ENCODE assay signal across 10 cellular contexts in the genomic region with DNA sequence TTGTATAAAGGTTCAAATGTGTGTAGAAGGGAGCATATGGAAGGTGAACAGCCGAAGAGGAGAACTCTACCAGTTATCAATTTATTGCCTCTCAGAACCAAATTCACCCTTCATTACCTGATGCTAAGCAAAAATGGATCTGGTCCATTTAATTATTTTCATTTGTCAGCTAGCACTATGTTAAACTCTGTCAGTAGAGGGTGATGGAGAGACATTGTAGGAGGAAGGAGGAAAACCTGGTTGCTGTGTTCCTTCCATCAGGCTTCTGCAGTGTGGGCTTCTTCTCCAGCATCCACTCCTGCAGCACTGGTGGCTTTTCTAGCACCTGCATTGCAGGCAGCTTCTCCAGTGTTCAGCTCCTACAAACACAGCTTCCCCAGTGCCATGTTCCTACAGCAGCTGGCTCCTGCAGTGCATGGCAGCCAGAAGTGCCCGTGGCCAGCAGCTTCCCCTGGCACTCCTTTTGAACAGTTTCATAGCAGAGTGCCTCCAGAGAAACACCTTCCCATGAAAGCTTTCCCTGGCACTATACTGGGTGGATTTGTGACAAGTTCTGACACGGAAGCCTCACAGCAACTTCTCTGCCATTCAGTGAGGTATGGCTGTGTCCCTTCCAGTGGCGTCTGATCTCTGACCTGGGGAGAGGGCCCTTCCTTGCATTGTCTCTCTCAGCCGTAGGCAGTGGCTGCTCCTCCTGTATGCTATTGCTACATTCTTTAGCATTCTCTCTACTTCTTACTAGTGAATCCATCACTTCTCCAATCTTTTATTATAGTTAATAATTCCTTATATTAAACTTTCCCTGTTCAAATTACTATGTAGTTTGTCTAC. TPM values are rescaled to one million over a fixed set of nuclear protein-coding genes. Genes with fewer than 3 reads are reported as not detected.
DNase-seq lines count a peak whose midpoint lies in the region; ATAC-seq, FAIRE-seq and TF ChIP-seq lines count a peak whose summit lies in the region.
"Had no signal": no experiment of that assay in that cellular context is flagged by ENCODE, and none has a peak within 500 bp of the region (broad histone marks: within the 10 kb centered on the region; RNA-seq: fewer than 3 reads in every experiment).

No MANE protein-coding gene starts in this region.

- peak; percentile 53 for TF ChIP-seq CTCF in GM12864 (IDR thresholded peaks at IDR 0.05; ENCODE audit: low read depth, low read length, missing control alignments)
- TF ChIP-seq CTCF in astrocyte (IDR thresholded peaks at IDR 0.05; ENCODE audit: insufficient read depth, low read depth, low read length): peak; percentile 33

- H3K4me3 Mint-ChIP-seq in astrocyte (ENCODE audit: unreplicated experiment): no peak overlapping the region
- H3K4me3 Mint-ChIP-seq in activated CD8-positive, alpha-beta memory T cell treated with anti-CD3 and anti-CD28 coated beads, Interleukin-2, amount 10 ng/mL, durations not matched to agents 7 days and 5 days: no peak overlapping the region
- H3K4me3 Mint-ChIP-seq: effector memory CD8-positive, alpha-beta T cell; T-helper 1 cell treated with Interleukin-12 subunit alpha and Interleukin-12 subunit beta and Interleukin-4 antibody, amounts not matched to agents 30 μg/mL and 1 μg/mL, for 36 hours had no signal

- H4K20me1 ChIP-seq in astrocyte (ENCODE audit: insufficient read depth, low read length): no peaks in the 10 kb centered on the region

- H3K4me3 ChIP-seq in GM12864 (ENCODE audit: low read depth, low read length): no peak overlapping the region
- no peak overlapping the region for H3K4me3 ChIP-seq in astrocyte (ENCODE audit: insufficient read depth, low read depth, low read length)

- FAIRE-seq in astrocyte (lab: Jason Lieb, UNC): no peak

- ATAC-seq in activated CD8-positive, alpha-beta memory T cell treated with anti-CD3 and anti-CD28 coated beads, Interleukin-2, amount 10 ng/mL, durations not matched to agents 7 days and 5 days: no peak
- ATAC-seq: effector memory CD8-positive, alpha-beta T cell; sciatic nerve had no signal

- no peaks in the 10 kb centered on the region for H3K36me3 ChIP-seq in astrocyte (ENCODE audit: insufficient read depth, low read length)

- no peaks in the 10 kb centered on the region for H3K4me1 Mint-ChIP-seq in astrocyte (ENCODE audit: low read depth, unreplicated experiment)
- H3K4me1 Mint-ChIP-seq in activated CD8-positive, alpha-beta memory T cell treated with anti-CD3 and anti-CD28 coated beads, Interleukin-2, amount 10 ng/mL, durations not matched to agents 7 days and 5 days: no peaks in the 10 kb centered on the region

- H3K36me3 Mint-ChIP-seq in astrocyte (ENCODE audit: low read depth, unreplicated experiment): no peaks in the 10 kb centered on the region
- H3K36me3 Mint-ChIP-seq in activated CD8-positive, alpha-beta memory T cell treated with anti-CD3 and anti-CD28 coated beads, Interleukin-2, amount 10 ng/mL, durations not matched to agents 7 days and 5 days: no peaks in the 10 kb centered on the region

- H3K27me3 Mint-ChIP-seq in astrocyte (ENCODE audit: low read depth, unreplicated experiment): peaks cover 2% of the 10 kb centered on the region
- peaks cover 30% of the 10 kb centered on the region for H3K27me3 Mint-ChIP-seq in activated CD8-positive, alpha-beta memory T cell treated with anti-CD3 and anti-CD28 coated beads, Interleukin-2, amount 10 ng/mL, durations not matched to agents 7 days and 5 days

- CTCF ChIA-PET in activated CD8-positive, alpha-beta memory T cell treated with anti-CD3 and anti-CD28 coated beads, Interleukin-2, amount 10 ng/mL, durations not matched to agents 7 days and 5 days (lab: Charles Lee): interaction anchor here (0.8 to 2.8 kb wide), 5 partner anchors 10 to 218 kb away, joined by 3 to 17 read pairs (median 3); no protein-coding TSS in a partner anchor

- H3K27ac Mint-ChIP-seq in astrocyte (ENCODE audit: unreplicated experiment): no peak overlapping the region
- no peak overlapping the region for H3K27ac Mint-ChIP-seq in activated CD8-positive, alpha-beta memory T cell treated with anti-CD3 and anti-CD28 coated beads, Interleukin-2, amount 10 ng/mL, durations not matched to agents 7 days and 5 days
- H3K27ac Mint-ChIP-seq: effector memory CD8-positive, alpha-beta T cell; T-helper 1 cell treated with Interleukin-12 subunit alpha and Interleukin-12 subunit beta and Interleukin-4 antibody, amounts not matched to agents 30 μg/mL and 1 μg/mL, for 36 hours had no signal

- H3K9me3 ChIP-seq in astrocyte (ENCODE audit: insufficient read depth, low read depth, low read length): no peaks in the 10 kb centered on the region

- peak overlapping the region; percentile 16 for H2AFZ ChIP-seq in astrocyte (ENCODE audit: low read depth, low read length)

- peaks cover 2% of the 10 kb centered on the region for H3K9me3 Mint-ChIP-seq in astrocyte (ENCODE audit: unreplicated experiment)
- no peaks in the 10 kb centered on the region for H3K9me3 Mint-ChIP-seq in activated CD8-positive, alpha-beta memory T cell treated with anti-CD3 and anti-CD28 coated beads, Interleukin-2, amount 10 ng/mL, durations not matched to agents 7 days and 5 days (ENCODE audit: low read depth)
- H3K9me3 Mint-ChIP-seq: effector memory CD8-positive, alpha-beta T cell; T-helper 1 cell treated with Interleukin-12 subunit alpha and Interleukin-12 subunit beta and Interleukin-4 antibody, amounts not matched to agents 30 μg/mL and 1 μg/mL, for 36 hours had no signal

- H3K27ac ChIP-seq in astrocyte (ENCODE audit: low read depth, low read length): no peak overlapping the region

- H3K79me2 ChIP-seq in astrocyte (ENCODE audit: insufficient read depth, low read length): no peaks in the 10 kb centered on the region

- DNase-seq in GM12864 (ENCODE audit: low read depth): no peak
- DNase-seq in M059J (ENCODE audit: low read depth): peak; percentile 38
- no peak for DNase-seq in astrocyte (ENCODE audit: low read depth)
- peak; percentile 25 for DNase-seq in myocyte (ENCODE audit: low read depth)
- no peak for DNase-seq in COLO829 (ENCODE audit: low spot score)
- no peak for DNase-seq in activated CD4-positive, alpha-beta T cell treated with anti-CD3 and anti-CD28 coated beads for 1 hour
- no peak for DNase-seq in activated CD8-positive, alpha-beta memory T cell treated with anti-CD3 and anti-CD28 coated beads, Interleukin-2, amount 10 ng/mL, durations not matched to agents 7 days and 5 days
- DNase-seq: effector memory CD8-positive, alpha-beta T cell had no signal

- no peak overlapping the region for H3K4me2 ChIP-seq in astrocyte (ENCODE audit: low read length)

- no peaks in the 10 kb centered on the region for H3K4me1 ChIP-seq in astrocyte (ENCODE audit: insufficient read depth, low read length)

- H3K9ac ChIP-seq in astrocyte (ENCODE audit: low read length): no peak overlapping the region

- H3K27me3 ChIP-seq in astrocyte (ENCODE audit: insufficient read depth, low read length): peaks cover 2% of the 10 kb centered on the region

RNA-seq across cellular contexts. Expression of a gene that starts 14.6 kb away (rescaled TPM):
- total RNA-seq in M059J (2014; rRNA removed; shearing (Covaris generic)): 1.6 and 3.5 TPM in 2 replicates
- total RNA-seq in astrocyte (8.7 and 13.0 TPM in 2 replicates), myocyte (0.56 and 0.73 TPM in 2 replicates)
- 0.40 TPM for polyA plus RNA-seq in myocyte (2012)
- total RNA-seq in activated CD8-positive, alpha-beta memory T cell treated with anti-CD3 and anti-CD28 coated beads, Interleukin-2, amount 10 ng/mL, durations not matched to agents 7 days and 5 days: under 1 TPM in 1 of 2 experiments, not detected in 1; 0.02 TPM

RNA-seq across cellular contexts. Expression of a gene that starts 20.0 kb away (rescaled TPM):
- 1.4 TPM in 1 of 2 replicates, not detected in the other for total RNA-seq in M059J (2014; rRNA removed; shearing (Covaris generic))
- total RNA-seq in astrocyte: 0.67 and 1.1 TPM in 2 replicates
- 0.59 and 0.73 TPM in 2 replicates for total RNA-seq in myocyte
- polyA plus RNA-seq in myocyte (2012): 0.42 TPM
- under 1 TPM; 0.42 to 0.47 TPM for total RNA-seq in activated CD8-positive, alpha-beta memory T cell treated with anti-CD3 and anti-CD28 coated beads, Interleukin-2, amount 10 ng/mL, durations not matched to agents 7 days and 5 days

RNA-seq across cellular contexts. Expression of a gene that starts 47.7 kb away (rescaled TPM):
- total RNA-seq in M059J (2014; rRNA removed; shearing (Covaris generic)): 12.8 and 19.0 TPM in 2 replicates
- 25.3 and 27.7 TPM in 2 replicates for total RNA-seq in astrocyte
- total RNA-seq in myocyte: 35.7 and 42.9 TPM in 2 replicates
- 9.3 TPM for polyA plus RNA-seq in myocyte (2012)
- 10 to 100 TPM; 31.3 to 34.4 TPM for total RNA-seq in activated CD8-positive, alpha-beta memory T cell treated with anti-CD3 and anti-CD28 coated beads, Interleukin-2, amount 10 ng/mL, durations not matched to agents 7 days and 5 days

Comparison
In these comparisons a context has a peak if more than half of its experiments do, and no peak if none do; other contexts are left out.
1. DNase-seq: peak in M059J (single experiment) and myocyte (single experiment); none in GM12864 (single experiment), astrocyte (single experiment), COLO829 (single experiment), activated CD4-positive, alpha-beta T cell treated with anti-CD3 and anti-CD28 coated beads for 1 hour (single experiment) and activated CD8-positive, alpha-beta memory T cell treated with anti-CD3 and anti-CD28 coated beads, Interleukin-2, amount 10 ng/mL, durations not matched to agents 7 days and 5 days (single experiment).